In the genomic region with DNA sequence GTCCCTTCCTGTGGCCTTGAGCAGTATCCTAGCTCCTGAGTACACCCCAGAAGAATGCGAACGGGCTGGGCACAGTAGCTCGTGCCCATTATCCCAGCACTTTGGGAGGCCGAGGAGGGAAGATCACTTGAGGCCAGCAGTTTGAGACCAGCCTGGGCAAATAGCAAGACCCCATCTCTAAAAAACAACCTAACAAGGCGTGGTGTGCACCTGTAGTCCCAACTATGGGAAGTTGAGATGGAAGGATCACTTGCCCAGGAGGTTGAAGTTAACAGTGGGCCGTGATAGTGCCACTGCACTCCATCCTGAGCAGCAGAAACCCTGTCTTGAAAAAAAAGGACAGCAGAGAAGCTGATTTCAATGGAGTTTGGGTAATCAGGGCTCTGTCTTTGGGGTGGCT, we compare ENCODE assay signal across 21 cellular contexts. TPM values are rescaled to one million over a fixed set of nuclear protein-coding genes. Genes with fewer than 3 reads are reported as not detected.
DNase-seq lines count a peak whose midpoint lies in the region; ATAC-seq, FAIRE-seq and TF ChIP-seq lines count a peak whose summit lies in the region.
"Had no signal": no experiment of that assay in that cellular context is flagged by ENCODE, and none has a peak within 500 bp of the region (broad histone marks: within the 10 kb centered on the region; RNA-seq: fewer than 3 reads in every experiment).

No MANE protein-coding gene starts in this region.

- no peaks in the 10 kb centered on the region for H3K4me1 ChIP-seq in RWPE2 (ENCODE audit: insufficient read depth, poor library complexity, severe bottlenecking)

- POLR2A ChIA-PET in activated CD8-positive, alpha-beta T cell treated with anti-CD3 and anti-CD28 coated beads for 36 hours (lab: Charles Lee): interaction anchor here (0.8 to 15.6 kb wide), 8 partner anchors 9 to 66 kb away, joined by 3 to 273 read pairs (median 6); a partner anchor contains a TSS
- POLR2A ChIA-PET in activated CD8-positive, alpha-beta T cell treated with anti-CD3 and anti-CD28 coated beads, Interleukin-2, amount 10 ng/mL, durations not matched to agents 7 days and 5 days (lab: Charles Lee): interaction anchor here (1.4 kb wide), 1 partner anchor 17 kb away, joined by 3 read pairs; no protein-coding TSS in a partner anchor

- peak overlapping the region; percentile 87 for H3K27ac Mint-ChIP-seq in activated CD8-positive, alpha-beta T cell treated with anti-CD3 and anti-CD28 coated beads for 36 hours
- H3K27ac Mint-ChIP-seq in activated CD8-positive, alpha-beta T cell treated with anti-CD3 and anti-CD28 coated beads, Interleukin-2, amount 10 ng/mL, durations not matched to agents 7 days and 5 days: no peak overlapping the region
- no peak overlapping the region for H3K27ac Mint-ChIP-seq in nephron

- no peaks in the 10 kb centered on the region for H3K27me3 Mint-ChIP-seq in activated CD8-positive, alpha-beta T cell treated with anti-CD3 and anti-CD28 coated beads for 36 hours
- no peaks in the 10 kb centered on the region for H3K27me3 Mint-ChIP-seq in activated CD8-positive, alpha-beta T cell treated with anti-CD3 and anti-CD28 coated beads, Interleukin-2, amount 10 ng/mL, durations not matched to agents 7 days and 5 days (ENCODE audit: low read depth)
- peaks cover 4% of the 10 kb centered on the region for H3K27me3 Mint-ChIP-seq in nephron (ENCODE audit: low read depth)
- H3K27me3 Mint-ChIP-seq: central memory CD8-positive, alpha-beta T cell; IgD-negative memory B cell had no signal

- ATAC-seq in activated CD8-positive, alpha-beta T cell treated with anti-CD3 and anti-CD28 coated beads for 36 hours: no peak
- ATAC-seq in activated CD8-positive, alpha-beta T cell treated with anti-CD3 and anti-CD28 coated beads, Interleukin-2, amount 10 ng/mL, durations not matched to agents 7 days and 5 days: no peak
- ATAC-seq in RWPE2 (ENCODE audit: low read depth): no peak

- H3K9me3 ChIP-seq in RWPE2 (ENCODE audit: severe bottlenecking): no peaks in the 10 kb centered on the region
- H3K9me3 ChIP-seq: prostate gland, suprapubic skin had no signal

- H3K27me3 ChIP-seq in RWPE2 (ENCODE audit: insufficient read depth, poor library complexity, severe bottlenecking): no peaks in the 10 kb centered on the region
- H3K27me3 ChIP-seq in dorsolateral prefrontal cortex: no peaks in the 10 kb centered on the region
- H3K27me3 ChIP-seq: suprapubic skin had no signal

- intact Hi-C loops in activated CD8-positive, alpha-beta T cell treated with anti-CD3 and anti-CD28 coated beads for 36 hours (cut with micrococcal nuclease): no loop called here
- intact Hi-C loops in dorsolateral prefrontal cortex (cut with DNase I): no loop called here

- TF ChIP-seq POLR2A in GM12891 (IDR thresholded peaks at IDR 0.05; ENCODE audit: low read depth, low read length): no peak

- no peaks in the 10 kb centered on the region for H3K9me3 Mint-ChIP-seq in activated CD8-positive, alpha-beta T cell treated with anti-CD3 and anti-CD28 coated beads for 36 hours
- H3K9me3 Mint-ChIP-seq in activated CD8-positive, alpha-beta T cell treated with anti-CD3 and anti-CD28 coated beads, Interleukin-2, amount 10 ng/mL, durations not matched to agents 7 days and 5 days (ENCODE audit: insufficient read depth): no peaks in the 10 kb centered on the region
- H3K9me3 Mint-ChIP-seq in nephron: no peaks in the 10 kb centered on the region
- H3K9me3 Mint-ChIP-seq: activated naive CD4-positive, alpha-beta T cell treated with anti-CD3 and anti-CD28 coated beads, Interleukin-2, amount 10 ng/mL, durations not matched to agents 7 days and 5 days; central memory CD8-positive, alpha-beta T cell; IgD-negative memory B cell had no signal

- CTCF ChIA-PET in activated CD8-positive, alpha-beta T cell treated with anti-CD3 and anti-CD28 coated beads for 36 hours (lab: Charles Lee): no interaction called here
- CTCF ChIA-PET in activated CD8-positive, alpha-beta T cell treated with anti-CD3 and anti-CD28 coated beads, Interleukin-2, amount 10 ng/mL, durations not matched to agents 7 days and 5 days (lab: Charles Lee): no interaction called here

- H3K27ac ChIP-seq in RWPE2 (ENCODE audit: poor library complexity, severe bottlenecking) (peak overlapping the region; percentile 73), dorsolateral prefrontal cortex (no peak overlapping the region)
- H3K27ac ChIP-seq: prostate gland, suprapubic skin, WERI-Rb-1 had no signal

- peaks cover 37% of the 10 kb centered on the region for H3K36me3 ChIP-seq in RWPE2 (ENCODE audit: low read depth)

- FAIRE-seq in GM12891 (lab: Jason Lieb, UNC): no peak
- FAIRE-seq: keratinocyte had no signal

- DNase-seq in activated CD8-positive, alpha-beta T cell treated with anti-CD3 and anti-CD28 coated beads for 36 hours: no peak
- no peak for DNase-seq in activated CD8-positive, alpha-beta T cell treated with anti-CD3 and anti-CD28 coated beads, Interleukin-2, amount 10 ng/mL, durations not matched to agents 7 days and 5 days
- no peak for DNase-seq in GM12891 (ENCODE audit: insufficient read length, low spot score)
- no peak for DNase-seq in RWPE2 (ENCODE audit: low spot score)
- DNase-seq in GM19240 (ENCODE audit: insufficient read length, low spot score): no peak
- DNase-seq in stimulated activated CD4-positive, alpha-beta T cell treated with anti-CD3 and anti-CD28 coated beads, Interleukin-4, amount 100 ng/mL, for 4 hours: no peak
- no peak for DNase-seq in dorsolateral prefrontal cortex
- DNase-seq: activated CD4-positive, alpha-beta T cell treated with anti-CD3 and anti-CD28 coated beads, Interleukin-2, amount 50 U/mL, for 4 hours; activated naive CD4-positive, alpha-beta T cell treated with anti-CD3 and anti-CD28 coated beads, Interleukin-2, amount 10 ng/mL, durations not matched to agents 7 days and 5 days; activated T-cell treated with anti-CD3 and anti-CD28 coated beads, Interleukin-2, amount 50 U/mL, for 1 hour; COR-L47; DND-41; NCI-H2081; T-helper 9 cell; WERI-Rb-1 had no signal

- peaks cover 41% of the 10 kb centered on the region for H3K36me3 Mint-ChIP-seq in activated CD8-positive, alpha-beta T cell treated with anti-CD3 and anti-CD28 coated beads for 36 hours (ENCODE audit: low read depth)
- peaks cover 36% of the 10 kb centered on the region for H3K36me3 Mint-ChIP-seq in activated CD8-positive, alpha-beta T cell treated with anti-CD3 and anti-CD28 coated beads, Interleukin-2, amount 10 ng/mL, durations not matched to agents 7 days and 5 days (ENCODE audit: low read depth)
- H3K36me3 Mint-ChIP-seq in nephron (ENCODE audit: low read depth): peaks cover 22% of the 10 kb centered on the region
- H3K36me3 Mint-ChIP-seq: IgD-negative memory B cell had no signal

- H3K4me3 ChIP-seq in RWPE2 (ENCODE audit: severe bottlenecking) (no peak overlapping the region), dorsolateral prefrontal cortex (no peak overlapping the region)
- H3K4me3 ChIP-seq: prostate gland, suprapubic skin had no signal

- peak overlapping the region; percentile 87 for H3K4me3 Mint-ChIP-seq in activated CD8-positive, alpha-beta T cell treated with anti-CD3 and anti-CD28 coated beads for 36 hours
- H3K4me3 Mint-ChIP-seq in activated CD8-positive, alpha-beta T cell treated with anti-CD3 and anti-CD28 coated beads, Interleukin-2, amount 10 ng/mL, durations not matched to agents 7 days and 5 days: no peak overlapping the region
- H3K4me3 Mint-ChIP-seq in nephron: peak overlapping the region; percentile 87 to 90 (median 87)

- H3K4me1 Mint-ChIP-seq in activated CD8-positive, alpha-beta T cell treated with anti-CD3 and anti-CD28 coated beads for 36 hours (ENCODE audit: low read depth): peaks cover 25% of the 10 kb centered on the region
- H3K4me1 Mint-ChIP-seq in activated CD8-positive, alpha-beta T cell treated with anti-CD3 and anti-CD28 coated beads, Interleukin-2, amount 10 ng/mL, durations not matched to agents 7 days and 5 days (ENCODE audit: low read depth): peaks cover 37% of the 10 kb centered on the region
- H3K4me1 Mint-ChIP-seq in nephron: peaks cover 15% of the 10 kb centered on the region

- no peak for TF ChIP-seq CTCF in activated CD8-positive, alpha-beta T cell treated with anti-CD3 and anti-CD28 coated beads for 36 hours (IDR thresholded peaks at IDR 0.05)
- TF ChIP-seq CTCF in RWPE2 (IDR thresholded peaks at IDR 0.05; ENCODE audit: poor library complexity, severe bottlenecking) (no peak), nephron (IDR thresholded peaks at IDR 0.05; ENCODE audit: unreplicated experiment in 3 of 3) (no peak), dorsolateral prefrontal cortex (IDR thresholded peaks at IDR 0.05 in 54 of 56, conservative IDR thresholded peaks at IDR 0.05 in 2 of 56; ENCODE audit: low read depth in 1 of 56, partially characterized antibody in 56 of 56) (no peak)

RNA-seq across cellular contexts. Expression of a gene that starts 3.3 kb away (rescaled TPM):
- total RNA-seq in activated CD8-positive, alpha-beta T cell treated with anti-CD3 and anti-CD28 coated beads for 36 hours: 1,000 to 10,000 TPM; 3,638 to 3,686 TPM
- total RNA-seq in activated CD8-positive, alpha-beta T cell treated with anti-CD3 and anti-CD28 coated beads, Interleukin-2, amount 10 ng/mL, durations not matched to agents 7 days and 5 days: 1,000 to 10,000 TPM; 2,268 to 2,338 TPM
- 4,539 TPM for polyA plus RNA-seq in GM12891 (2012; ENCODE audit: low read depth, missing spikeins)
- total RNA-seq in dorsolateral prefrontal cortex: 100 to 1,000 TPM; 332 to 619 (median 470) TPM

RNA-seq across cellular contexts. Expression of a gene that starts 5.7 kb away (rescaled TPM):
- 10 to 100 TPM; 29.7 to 32.0 TPM for total RNA-seq in activated CD8-positive, alpha-beta T cell treated with anti-CD3 and anti-CD28 coated beads for 36 hours
- total RNA-seq in activated CD8-positive, alpha-beta T cell treated with anti-CD3 and anti-CD28 coated beads, Interleukin-2, amount 10 ng/mL, durations not matched to agents 7 days and 5 days: 10 to 100 TPM; 67.3 to 76.6 TPM
- polyA plus RNA-seq in GM12891 (2012; ENCODE audit: low read depth, missing spikeins): 14.8 TPM
- 100 to 1,000 TPM in 4 of 120 experiments, 10 to 100 TPM in 116; 45.8 to 113 (median 69.3) TPM for total RNA-seq in dorsolateral prefrontal cortex

RNA-seq across cellular contexts. Expression of a gene that starts 8.0 kb away (rescaled TPM):
- total RNA-seq in activated CD8-positive, alpha-beta T cell treated with anti-CD3 and anti-CD28 coated beads for 36 hours: 10 to 100 TPM; 29.9 to 30.6 TPM
- total RNA-seq in activated CD8-positive, alpha-beta T cell treated with anti-CD3 and anti-CD28 coated beads, Interleukin-2, amount 10 ng/mL, durations not matched to agents 7 days and 5 days: 10 to 100 TPM; 59.3 to 60.5 TPM
- polyA plus RNA-seq in GM12891 (2012; ENCODE audit: low read depth, missing spikeins): 22.4 TPM
- total RNA-seq in dorsolateral prefrontal cortex: 10 to 100 TPM; 15.0 to 65.5 (median 27.2) TPM

RNA-seq across cellular contexts. Expression of a gene that starts 14.7 kb away (rescaled TPM):
- 1 to 10 TPM; 2.1 to 2.4 TPM for total RNA-seq in activated CD8-positive, alpha-beta T cell treated with anti-CD3 and anti-CD28 coated beads for 36 hours
- 10 to 100 TPM; 17.2 to 18.7 TPM for total RNA-seq in activated CD8-positive, alpha-beta T cell treated with anti-CD3 and anti-CD28 coated beads, Interleukin-2, amount 10 ng/mL, durations not matched to agents 7 days and 5 days
- polyA plus RNA-seq in GM12891 (2012; ENCODE audit: low read depth, missing spikeins): 3.6 TPM
- 1 to 10 TPM in 114 of 120 experiments, under 1 TPM in 6; 0.59 to 7.9 (median 2.4) TPM for total RNA-seq in dorsolateral prefrontal cortex

RNA-seq across cellular contexts. Expression of a gene that starts 15.0 kb away (rescaled TPM):
- 10 to 100 TPM; 33.3 to 36.7 TPM for total RNA-seq in activated CD8-positive, alpha-beta T cell treated with anti-CD3 and anti-CD28 coated beads for 36 hours
- total RNA-seq in activated CD8-positive, alpha-beta T cell treated with anti-CD3 and anti-CD28 coated beads, Interleukin-2, amount 10 ng/mL, durations not matched to agents 7 days and 5 days: 10 to 100 TPM; 51.2 to 56.4 TPM
- polyA plus RNA-seq in GM12891 (2012; ENCODE audit: low read depth, missing spikeins): 8.2 TPM
- 100 to 1,000 TPM in 101 of 120 experiments, 10 to 100 TPM in 19; 48.1 to 186 (median 122) TPM for total RNA-seq in dorsolateral prefrontal cortex
